Comparison of ENCODE assay signal across 25 cellular contexts in the genomic region with DNA sequence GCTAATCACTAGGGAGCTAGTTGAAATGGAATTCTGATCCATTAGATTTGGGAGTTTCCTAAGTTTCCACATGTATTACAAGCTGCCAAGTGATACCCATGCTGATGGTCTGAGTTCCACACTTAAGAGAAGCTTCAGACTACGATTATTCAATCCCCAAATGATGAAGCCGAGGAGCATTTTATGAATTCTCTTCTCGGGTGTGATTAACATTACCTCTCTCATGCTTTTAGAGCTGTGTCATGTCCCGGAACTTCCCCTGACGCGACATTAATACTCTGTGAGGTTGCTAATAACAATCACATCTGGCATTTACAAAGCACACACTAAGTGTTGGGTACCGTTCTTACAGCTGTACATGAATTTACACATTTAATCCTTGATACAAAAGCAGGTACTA.
DNase-seq lines count a peak whose midpoint lies in the region; TF ChIP-seq lines count a peak whose summit lies in the region.
"Had no signal": no experiment of that assay in that cellular context is flagged by ENCODE, and none has a peak within 500 bp of the region (broad histone marks: within the 10 kb centered on the region; RNA-seq: fewer than 3 reads in every experiment).

No MANE protein-coding gene starts in this region.

- no peaks in the 10 kb centered on the region for H3K79me2 ChIP-seq in osteoblast (ENCODE audit: insufficient read depth, low read length)

- H3K27ac ChIP-seq in osteoblast (ENCODE audit: low read depth, low read length) (peak overlapping the region; percentile 21), right atrium auricular region (no peak overlapping the region)
- H3K27ac ChIP-seq: heart left ventricle, SK-N-MC, testis, uterus had no signal

- H3K4me1 ChIP-seq in osteoblast (ENCODE audit: insufficient read depth, low read length) (peaks cover 28% of the 10 kb centered on the region), right atrium auricular region (peaks cover 0 to 5% of the 10 kb centered on the region in 2 donors)
- H3K4me1 ChIP-seq: testis, uterus had no signal

- no peak overlapping the region for H3K4me3 ChIP-seq in epithelial cell of esophagus (ENCODE audit: low read length)
- H3K4me3 ChIP-seq in osteoblast (ENCODE audit: insufficient read depth, low read length) = no peak overlapping the region
- H3K4me3 ChIP-seq in right atrium auricular region = no peak overlapping the region
- H3K4me3 ChIP-seq: heart left ventricle, SK-N-MC, testis, uterus had no signal

- no peak overlapping the region for H3K4me2 ChIP-seq in osteoblast (ENCODE audit: insufficient read depth, low read length)

- DNase-seq in AG20443 (ENCODE audit: low spot score) = peak; percentile 61
- DNase-seq in LHCN-M2 (ENCODE audit: low read depth) = peak; percentile 67
- DNase-seq in epithelial cell of esophagus (ENCODE audit: low read depth) = peak; percentile 63
- DNase-seq in osteoblast (ENCODE audit: insufficient read length, low spot score, missing footprints) = no peak
- no peak for DNase-seq in NCI-H1694 treated with DMSO at 0.1 percent for 48 hours (lab: John Stamatoyannopoulos, UW)
- DNase-seq in stimulated activated CD4-positive, alpha-beta T cell treated with anti-CD3 and anti-CD28 coated beads, Interleukin-4, amount 100 ng/mL, for 24 hours = no peak
- no peak for DNase-seq in right atrium auricular region (ENCODE audit: low spot score)
- no peak for DNase-seq in Kasumi-1 (lab: John Stamatoyannopoulos, UW)
- DNase-seq: activated CD4-positive, alpha-beta T cell treated with anti-CD3 and anti-CD28 coated beads for 48 hours; activated naive CD4-positive, alpha-beta T cell; activated T-cell treated with anti-CD3 and anti-CD28 coated beads, Interleukin-2, amount 50 U/mL, for 24 hours; amniotic stem cell; CD4-positive, alpha-beta T cell; dermis blood vessel endothelial cell; heart left ventricle; naive thymus-derived CD8-positive, alpha-beta T cell; NCI-H1436 treated with DMSO at 0.1 percent for 48 hours; NCI-H524 treated with DMSO at 0.1 percent for 48 hours; occipital lobe; stimulated activated CD4-positive, alpha-beta T cell treated with anti-CD3 and anti-CD28 coated beads, Interleukin-12 subunit alpha, Interleukin-12 subunit beta, amount 100 ng/mL, for 4 hours; stimulated activated naive CD4-positive, alpha-beta T cell treated with Interleukin-2 at 50 U/mL for 16 hours; T-helper 2 cell; testis; uterus had no signal

- no peaks in the 10 kb centered on the region for H4K20me1 ChIP-seq in osteoblast (ENCODE audit: insufficient read depth, low read length)

- TF ChIP-seq CTCF in epithelial cell of esophagus (IDR thresholded peaks at IDR 0.05; ENCODE audit: insufficient read depth, low read depth, low read length, missing control alignments) (no peak), osteoblast (IDR thresholded peaks at IDR 0.05; ENCODE audit: extremely low read depth, low read depth, low read length) (no peak), right atrium auricular region (IDR thresholded peaks at IDR 0.05) (no peak)

- H3K9me3 ChIP-seq in osteoblast (ENCODE audit: low read depth, low read length) (no peaks in the 10 kb centered on the region), right atrium auricular region (no peaks in the 10 kb centered on the region)
- H3K9me3 ChIP-seq: heart left ventricle, testis, uterus had no signal

- H3K27me3 ChIP-seq in osteoblast (ENCODE audit: insufficient read depth, low read length) (no peaks in the 10 kb centered on the region), right atrium auricular region (no peaks in the 10 kb centered on the region)
- H3K27me3 ChIP-seq: testis, uterus had no signal

- peak overlapping the region; percentile 2 for H2AFZ ChIP-seq in osteoblast (ENCODE audit: low read length)

- H3K36me3 ChIP-seq in osteoblast (ENCODE audit: insufficient read depth, low read length) = no peaks in the 10 kb centered on the region
- H3K36me3 ChIP-seq in right atrium auricular region = no peaks in the 10 kb centered on the region
- H3K36me3 ChIP-seq: heart left ventricle, uterus had no signal

Comparison
In these comparisons a context has a peak if more than half of its experiments do, and no peak if none do; other contexts are left out.
1. DNase-seq: peak in AG20443 (single experiment), LHCN-M2 (single experiment) and epithelial cell of esophagus (single experiment); none in osteoblast (single experiment), NCI-H1694 treated with DMSO at 0.1 percent for 48 hours (single experiment), stimulated activated CD4-positive, alpha-beta T cell treated with anti-CD3 and anti-CD28 coated beads, Interleukin-4, amount 100 ng/mL, for 24 hours (single experiment), right atrium auricular region (single experiment) and Kasumi-1 (0 of 2).